21 cellular contexts compared by ENCODE assay signal in genomic region chr1:229928767-229929166, GRCh38.
DNase-seq lines count a peak whose midpoint lies in the region; ATAC-seq, FAIRE-seq and TF ChIP-seq lines count a peak whose summit lies in the region.
"Had no signal": no experiment of that assay in that cellular context is flagged by ENCODE, and none has a peak within 500 bp of the region (broad histone marks: within the 10 kb centered on the region; RNA-seq: fewer than 3 reads in every experiment).

No MANE protein-coding gene starts in this region.

- no peak for TF ChIP-seq EP300 in esophagus muscularis mucosa (IDR thresholded peaks at IDR 0.05)

- H3K27ac ChIP-seq in esophagus muscularis mucosa (replicated peaks in 1 of 4), result no peak overlapping the region
- H3K27ac ChIP-seq: 22Rv1; A549; BLaER1 treated with 17β-estradiol and CSF1 and Interleukin-3, amounts not matched to agents 10 nM and 100 nM; C4-2B had no signal

- CTCF ChIA-PET in activated CD4-positive, alpha-beta T cell treated with anti-CD3 and anti-CD28 coated beads, Interleukin-2, amount 10 ng/mL, durations not matched to agents 7 days and 5 days (lab: Charles Lee), result no interaction called here

- no peaks in the 10 kb centered on the region for H3K9me3 Mint-ChIP-seq in activated CD4-positive, alpha-beta T cell treated with anti-CD3 and anti-CD28 coated beads, Interleukin-2, amount 10 ng/mL, durations not matched to agents 24 days and 14 days
- no peaks in the 10 kb centered on the region for H3K9me3 Mint-ChIP-seq in activated CD4-positive, alpha-beta T cell treated with anti-CD3 and anti-CD28 coated beads, Interleukin-2, amount 10 ng/mL, durations not matched to agents 7 days and 5 days
- H3K9me3 Mint-ChIP-seq: CD4-positive, alpha-beta T cell; CD8-positive, alpha-beta T cell had no signal

- POLR2A ChIA-PET in activated CD4-positive, alpha-beta T cell treated with anti-CD3 and anti-CD28 coated beads, Interleukin-2, amount 10 ng/mL, durations not matched to agents 7 days and 5 days (lab: Charles Lee), result no interaction called here

- TF ChIP-seq POLR2A in esophagus muscularis mucosa (IDR thresholded peaks at IDR 0.05; ENCODE audit: low read depth) (no peak), H54 (IDR thresholded peaks at IDR 0.05; ENCODE audit: low read depth, low read length) (no peak)

- 91% methylated on average over 7 of the region's 7 CpGs for WGBS in esophagus muscularis mucosa

- no peak overlapping the region for H3K4me3 Mint-ChIP-seq in activated CD4-positive, alpha-beta T cell treated with anti-CD3 and anti-CD28 coated beads, Interleukin-2, amount 10 ng/mL, durations not matched to agents 24 days and 14 days
- no peak overlapping the region for H3K4me3 Mint-ChIP-seq in activated CD4-positive, alpha-beta T cell treated with anti-CD3 and anti-CD28 coated beads, Interleukin-2, amount 10 ng/mL, durations not matched to agents 7 days and 5 days
- H3K4me3 Mint-ChIP-seq: B cell; CD4-positive, alpha-beta T cell; CD8-positive, alpha-beta T cell had no signal

- peak; percentile 20 for DNase-seq in activated CD4-positive, alpha-beta T cell treated with anti-CD3 and anti-CD28 coated beads, Interleukin-2, amount 10 ng/mL, durations not matched to agents 24 days and 14 days
- no peak for DNase-seq in activated CD4-positive, alpha-beta T cell treated with anti-CD3 and anti-CD28 coated beads, Interleukin-2, amount 10 ng/mL, durations not matched to agents 7 days and 5 days
- DNase-seq in esophagus muscularis mucosa (ENCODE audit: extremely low spot score) (peak; percentile 34), H54 (ENCODE audit: insufficient read length, low spot score) (no peak)
- DNase-seq: AML-193; Caco-2; Calu3; CD4-positive, alpha-beta T cell; CD8-positive, alpha-beta T cell; DMS79 treated with DMSO at 0.1 percent for 48 hours; GF-D8 had no signal

- H3K9me3 ChIP-seq in esophagus muscularis mucosa, result no peaks in the 10 kb centered on the region
- H3K9me3 ChIP-seq: A549, Caco-2 had no signal

- H3K4me1 Mint-ChIP-seq in activated CD4-positive, alpha-beta T cell treated with anti-CD3 and anti-CD28 coated beads, Interleukin-2, amount 10 ng/mL, durations not matched to agents 24 days and 14 days, result no peaks in the 10 kb centered on the region
- H3K4me1 Mint-ChIP-seq in activated CD4-positive, alpha-beta T cell treated with anti-CD3 and anti-CD28 coated beads, Interleukin-2, amount 10 ng/mL, durations not matched to agents 7 days and 5 days, result no peaks in the 10 kb centered on the region
- H3K4me1 Mint-ChIP-seq: B cell had no signal

- no peaks in the 10 kb centered on the region for H3K36me3 Mint-ChIP-seq in activated CD4-positive, alpha-beta T cell treated with anti-CD3 and anti-CD28 coated beads, Interleukin-2, amount 10 ng/mL, durations not matched to agents 24 days and 14 days (ENCODE audit: low read depth)
- no peaks in the 10 kb centered on the region for H3K36me3 Mint-ChIP-seq in activated CD4-positive, alpha-beta T cell treated with anti-CD3 and anti-CD28 coated beads, Interleukin-2, amount 10 ng/mL, durations not matched to agents 7 days and 5 days (ENCODE audit: low read depth)
- H3K36me3 Mint-ChIP-seq: CD8-positive, alpha-beta T cell had no signal

- no peak for FAIRE-seq in H54 (lab: Jason Lieb, UNC)
- FAIRE-seq: A549, D721Med, G401.6, GM12891, GM19239 had no signal

- ATAC-seq in HG02870 (IDR thresholded peaks at IDR 0.05; ENCODE audit: unreplicated experiment), result no peak
- ATAC-seq: A549; CD8-positive, alpha-beta T cell had no signal

- peaks cover 28% of the 10 kb centered on the region for H3K27me3 Mint-ChIP-seq in activated CD4-positive, alpha-beta T cell treated with anti-CD3 and anti-CD28 coated beads, Interleukin-2, amount 10 ng/mL, durations not matched to agents 24 days and 14 days
- peaks cover 26% of the 10 kb centered on the region for H3K27me3 Mint-ChIP-seq in activated CD4-positive, alpha-beta T cell treated with anti-CD3 and anti-CD28 coated beads, Interleukin-2, amount 10 ng/mL, durations not matched to agents 7 days and 5 days

- no peaks in the 10 kb centered on the region for H3K4me1 ChIP-seq in esophagus muscularis mucosa
- H3K4me1 ChIP-seq: A549; BLaER1 treated with 17β-estradiol and CSF1 and Interleukin-3, amounts not matched to agents 10 nM and 100 nM; Caco-2 had no signal

- no peaks in the 10 kb centered on the region for H3K27me3 ChIP-seq in esophagus muscularis mucosa
- H3K27me3 ChIP-seq: BLaER1 treated with 17β-estradiol and CSF1 and Interleukin-3, amounts not matched to agents 10 nM and 100 nM had no signal

- H3K27ac Mint-ChIP-seq in activated CD4-positive, alpha-beta T cell treated with anti-CD3 and anti-CD28 coated beads, Interleukin-2, amount 10 ng/mL, durations not matched to agents 24 days and 14 days, result no peak overlapping the region
- no peak overlapping the region for H3K27ac Mint-ChIP-seq in activated CD4-positive, alpha-beta T cell treated with anti-CD3 and anti-CD28 coated beads, Interleukin-2, amount 10 ng/mL, durations not matched to agents 7 days and 5 days
- H3K27ac Mint-ChIP-seq: B cell; CD4-positive, alpha-beta T cell; CD8-positive, alpha-beta T cell had no signal

- H3K4me3 ChIP-seq in esophagus muscularis mucosa, result no peak overlapping the region
- H3K4me3 ChIP-seq: A549; BLaER1 treated with 17β-estradiol and CSF1 and Interleukin-3, amounts not matched to agents 10 nM and 100 nM had no signal

- intact Hi-C loops in activated CD4-positive, alpha-beta T cell treated with anti-CD3 and anti-CD28 coated beads, Interleukin-2, amount 10 ng/mL, durations not matched to agents 24 days and 14 days (cut with micrococcal nuclease), result no loop called here
- intact Hi-C loops in esophagus muscularis mucosa (cut with DNase I), result no loop called here

- H3K36me3 ChIP-seq in esophagus muscularis mucosa, result no peaks in the 10 kb centered on the region
- H3K36me3 ChIP-seq: BLaER1 treated with 17β-estradiol and CSF1 and Interleukin-3, amounts not matched to agents 10 nM and 100 nM had no signal

- TF ChIP-seq CTCF in esophagus muscularis mucosa (IDR thresholded peaks at IDR 0.05), result no peak

Comparison
In these comparisons a context has a peak if more than half of its experiments do, and no peak if none do; other contexts are left out.
1. DNase-seq: peak in activated CD4-positive, alpha-beta T cell treated with anti-CD3 and anti-CD28 coated beads, Interleukin-2, amount 10 ng/mL, durations not matched to agents 24 days and 14 days (single experiment) and esophagus muscularis mucosa (single experiment); none in activated CD4-positive, alpha-beta T cell treated with anti-CD3 and anti-CD28 coated beads, Interleukin-2, amount 10 ng/mL, durations not matched to agents 7 days and 5 days (single experiment) and H54 (single experiment).